8 cellular contexts compared by ENCODE assay signal in genomic region chr5:123036391-123037103, GRCh38. TPM values are rescaled to one million over a fixed set of nuclear protein-coding genes. Genes with fewer than 3 reads are reported as not detected.
DNase-seq lines count a peak whose midpoint lies in the region; ATAC-seq and TF ChIP-seq lines count a peak whose summit lies in the region.

Gene PPIC, minus strand, starts transcription at chr5:123036725. Its CDS starts 100 bp downstream, at chr5:123036625.

- peak; percentile 92 for DNase-seq in Daoy (ENCODE audit: low read depth)
- peak; percentile 33 for DNase-seq in HS-27A (ENCODE audit: low read depth)
- DNase-seq in SKM-1 (lab: John Stamatoyannopoulos, UW; ENCODE audit: unreplicated experiment): peak; percentile 82
- DNase-seq in ecto neural progenitor cell (ENCODE audit: low spot score): peak; percentile 85
- peak; percentile 87 to 92 for DNase-seq in left lung
- peak; percentile 19 for DNase-seq in stimulated activated naive B cell treated with anti-CD40 and anti-IgM and Interleukin-4, amounts not matched to agents 10 μg/mL and 1 μg/mL and 100 μg/mL, for 72 hours
- no peak for DNase-seq in GF-D8 (lab: John Stamatoyannopoulos, UW)

- peak within 1 kb of the TSS; percentile 53 to 60 for H3K4me3 ChIP-seq in left lung

- H3K4me3 Mint-ChIP-seq in stimulated activated naive B cell treated with anti-CD40 and anti-IgM and Interleukin-4, amounts not matched to agents 10 μg/mL and 1 μg/mL and 100 μg/mL, for 72 hours: peak within 1 kb of the TSS; percentile 84 to 92

- H3K27me3 Mint-ChIP-seq in stimulated activated naive B cell treated with anti-CD40 and anti-IgM and Interleukin-4, amounts not matched to agents 10 μg/mL and 1 μg/mL and 100 μg/mL, for 72 hours: peaks cover 53 to 76% of the 10 kb centered on the region in 2 donors

- peaks cover 0 to 62% of the 10 kb centered on the region in 2 donors for H3K27me3 ChIP-seq in left lung

- no peak for TF ChIP-seq CTCF in left lung (IDR thresholded peaks at IDR 0.05)

- H3K4me1 ChIP-seq in left lung: peaks cover 0 to 12% of the 10 kb centered on the region in 2 donors

- intact Hi-C loops in left lung (cut with DNase I): no loop called here

- peak within 1 kb of the TSS; percentile 70 for H3K27ac Mint-ChIP-seq in stimulated activated naive B cell treated with anti-CD40 and anti-IgM and Interleukin-4, amounts not matched to agents 10 μg/mL and 1 μg/mL and 100 μg/mL, for 72 hours

- peaks cover 11 to 25% of the 10 kb centered on the region in 2 donors for H3K4me1 Mint-ChIP-seq in stimulated activated naive B cell treated with anti-CD40 and anti-IgM and Interleukin-4, amounts not matched to agents 10 μg/mL and 1 μg/mL and 100 μg/mL, for 72 hours

- H3K9me3 ChIP-seq in left lung: no peaks in the 10 kb centered on the region

- no peaks in the 10 kb centered on the region for H3K36me3 ChIP-seq in left lung

- H3K27ac ChIP-seq in left lung: peak within 1 kb of the TSS; percentile 84 to 93

- no peaks in the 10 kb centered on the region for H3K36me3 Mint-ChIP-seq in stimulated activated naive B cell treated with anti-CD40 and anti-IgM and Interleukin-4, amounts not matched to agents 10 μg/mL and 1 μg/mL and 100 μg/mL, for 72 hours

- ATAC-seq in GM19438 (IDR thresholded peaks at IDR 0.05; ENCODE audit: low read depth, unreplicated experiment) (peak; percentile 66), left lung (peak; percentile 95)
- ATAC-seq in stimulated activated naive B cell treated with anti-CD40 and anti-IgM and Interleukin-4, amounts not matched to agents 10 μg/mL and 1 μg/mL and 100 μg/mL, for 72 hours (replicated peaks): peak; percentile 61 to 65

- peaks cover 0 to 2% of the 10 kb centered on the region in 2 donors for H3K9me3 Mint-ChIP-seq in stimulated activated naive B cell treated with anti-CD40 and anti-IgM and Interleukin-4, amounts not matched to agents 10 μg/mL and 1 μg/mL and 100 μg/mL, for 72 hours

RNA-seq across cellular contexts. Expression of gene PPIC, which starts in this region (rescaled TPM):
- total RNA-seq in Daoy (2014; rRNA removed; shearing (Covaris generic)): 39.4 and 43.2 TPM in 2 replicates
- 10 to 100 TPM; 40.1 to 46.8 TPM for total RNA-seq in left lung
